Comparison of ENCODE assay signal across 28 cellular contexts in the genomic region with DNA sequence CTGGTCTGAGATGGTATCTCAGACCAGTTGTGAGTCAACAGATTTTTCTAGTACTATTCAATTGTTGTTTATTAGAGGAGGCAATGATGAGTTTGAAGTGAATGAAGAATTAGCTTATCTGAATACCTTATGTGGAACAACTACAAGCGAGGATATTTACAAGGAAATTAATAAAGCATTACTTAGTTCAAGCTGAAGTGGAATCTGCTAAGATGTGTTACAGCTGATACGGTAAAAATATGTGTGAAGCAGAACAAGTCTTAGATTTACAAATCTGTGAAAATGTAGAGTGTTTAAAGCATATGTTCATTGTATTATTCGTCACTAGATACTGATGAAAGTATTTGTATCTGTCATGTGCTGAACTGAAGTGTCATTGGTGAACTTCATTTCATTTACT.
"Had no signal": no experiment of that assay in that cellular context is flagged by ENCODE, and none has a peak within 500 bp of the region (broad histone marks: within the 10 kb centered on the region; RNA-seq: fewer than 3 reads in every experiment).

No MANE protein-coding gene starts in this region.

- H3K36me3 ChIP-seq: colonic mucosa, esophagus muscularis mucosa, esophagus squamous epithelium, gastrocnemius medialis, gastroesophageal sphincter, heart left ventricle, heart right ventricle had no signal

- H3K27me3 ChIP-seq: colonic mucosa, dorsolateral prefrontal cortex, esophagus muscularis mucosa, esophagus squamous epithelium, foreskin keratinocyte, gastrocnemius medialis, gastroesophageal sphincter, heart left ventricle, heart right ventricle had no signal

- DNase-seq: colonic mucosa; cortex of kidney; dermis blood vessel endothelial cell; dorsolateral prefrontal cortex; effector CD4-positive, alpha-beta T cell; effector CD8-positive, alpha-beta T cell; effector memory CD4-positive, alpha-beta T cell; effector memory CD8-positive, alpha-beta T cell; endodermal cell; erythroblast; esophagus squamous epithelium; foreskin fibroblast; foreskin keratinocyte; foreskin melanocyte; gastrocnemius medialis; glutamatergic neuron; head of caudate nucleus; heart left ventricle; heart right ventricle had no signal

- FAIRE-seq: colon, endometrium, endothelial cell of umbilical vein, frontal cortex had no signal

- H3K4me1 ChIP-seq: colonic mucosa had no signal

- H3K4me3 ChIP-seq: colonic mucosa, coronary artery, dorsolateral prefrontal cortex, esophagus muscularis mucosa, esophagus squamous epithelium, gastrocnemius medialis, gastroesophageal sphincter, heart left ventricle, heart right ventricle had no signal

- H3K9me3 ChIP-seq: colonic mucosa, gastrocnemius medialis had no signal

- H3K27ac ChIP-seq: colonic mucosa, coronary artery, dorsolateral prefrontal cortex, epithelial cell of prostate, esophagus muscularis mucosa, esophagus squamous epithelium, foreskin keratinocyte, gastrocnemius medialis, gastroesophageal sphincter, heart left ventricle, heart right ventricle had no signal

- ATAC-seq: effector memory CD8-positive, alpha-beta T cell; esophagus mucosa; foreskin keratinocyte; gastrocnemius medialis; gastroesophageal sphincter; heart left ventricle; heart right ventricle had no signal
